In genomic region chr1:182872881-182873280, GRCh38 we compare ENCODE assay signal across 22 cellular contexts. TPM values are rescaled to one million over a fixed set of nuclear protein-coding genes. Genes with fewer than 3 reads are reported as not detected.
DNase-seq lines count a peak whose midpoint lies in the region; ATAC-seq, FAIRE-seq and TF ChIP-seq lines count a peak whose summit lies in the region.
"Had no signal": no experiment of that assay in that cellular context is flagged by ENCODE, and none has a peak within 500 bp of the region (broad histone marks: within the 10 kb centered on the region; RNA-seq: fewer than 3 reads in every experiment).

No MANE protein-coding gene starts in this region.

- H3K36me3 Mint-ChIP-seq in activated CD4-positive, alpha-beta memory T cell treated with anti-CD3 and anti-CD28 coated beads for 36 hours: peaks cover 80% of the 10 kb centered on the region
- peaks cover 91% of the 10 kb centered on the region for H3K36me3 Mint-ChIP-seq in activated CD4-positive, alpha-beta memory T cell treated with anti-CD3 and anti-CD28 coated beads, Interleukin-2, amount 10 ng/mL, durations not matched to agents 7 days and 5 days (ENCODE audit: low read depth)
- peaks cover 37% of the 10 kb centered on the region for H3K36me3 Mint-ChIP-seq in natural killer cell
- peaks cover 56% of the 10 kb centered on the region for H3K36me3 Mint-ChIP-seq in natural killer cell treated with Interleukin-12 subunit alpha and Interleukin-12 subunit beta and Interleukin-15 and Interleukin-18, amount 100 ng/mL, for 72 hours
- H3K36me3 Mint-ChIP-seq in effector memory CD8-positive, alpha-beta T cell (ENCODE audit: insufficient read depth): peaks cover 97% of the 10 kb centered on the region

- no peak for TF ChIP-seq CTCF in natural killer cell (IDR thresholded peaks at IDR 0.05)

- DNase-seq in activated CD4-positive, alpha-beta memory T cell treated with anti-CD3 and anti-CD28 coated beads for 36 hours: no peak
- DNase-seq in activated CD4-positive, alpha-beta memory T cell treated with anti-CD3 and anti-CD28 coated beads, Interleukin-2, amount 10 ng/mL, durations not matched to agents 7 days and 5 days: no peak
- DNase-seq in natural killer cell (no peak), NCI-H1694 treated with DMSO at 0.1 percent for 48 hours (lab: John Stamatoyannopoulos, UW) (no peak), urothelium cell line (ENCODE audit: low spot score) (no peak), LoVo (ENCODE audit: low spot score) (no peak)
- no peak for DNase-seq in natural killer cell treated with Interleukin-12 subunit alpha and Interleukin-12 subunit beta and Interleukin-15 and Interleukin-18, amount 100 ng/mL, for 72 hours (ENCODE audit: low spot score)
- DNase-seq in effector memory CD8-positive, alpha-beta T cell: no peak
- DNase-seq: Caco-2, DMS153, GDM1, Karpas-422, MM.1S, NCI-H1092 treated with DMSO at 0.1 percent for 48 hours, NCI-H146, NCI-H2081, NCI-H2171 treated with DMSO at 0.1 percent for 48 hours, NCI-H446, NCI-H526 treated with DMSO at 0.1 percent for 48 hours, Peyer's patch had no signal

- peak overlapping the region; percentile 69 for H3K27ac Mint-ChIP-seq in activated CD4-positive, alpha-beta memory T cell treated with anti-CD3 and anti-CD28 coated beads for 36 hours
- no peak overlapping the region for H3K27ac Mint-ChIP-seq in activated CD4-positive, alpha-beta memory T cell treated with anti-CD3 and anti-CD28 coated beads, Interleukin-2, amount 10 ng/mL, durations not matched to agents 7 days and 5 days
- H3K27ac Mint-ChIP-seq in natural killer cell: peak overlapping the region; percentile 7 to 30
- no peak overlapping the region for H3K27ac Mint-ChIP-seq in natural killer cell treated with Interleukin-12 subunit alpha and Interleukin-12 subunit beta and Interleukin-15 and Interleukin-18, amount 100 ng/mL, for 72 hours
- H3K27ac Mint-ChIP-seq in effector memory CD8-positive, alpha-beta T cell: peak overlapping the region; percentile 0 to 10

- POLR2A ChIA-PET in activated CD4-positive, alpha-beta memory T cell treated with anti-CD3 and anti-CD28 coated beads for 36 hours (lab: Charles Lee): interaction anchor here (1.1 kb wide), 1 partner anchor 33 kb away, joined by 3 read pairs; no protein-coding TSS in a partner anchor
- POLR2A ChIA-PET in activated CD4-positive, alpha-beta memory T cell treated with anti-CD3 and anti-CD28 coated beads, Interleukin-2, amount 10 ng/mL, durations not matched to agents 7 days and 5 days (lab: Charles Lee): interaction anchor here (1.1 to 1.6 kb wide), 2 partner anchors 17 to 33 kb away, joined by 3 to 4 read pairs; no protein-coding TSS in a partner anchor

- no peaks in the 10 kb centered on the region for H3K27me3 Mint-ChIP-seq in activated CD4-positive, alpha-beta memory T cell treated with anti-CD3 and anti-CD28 coated beads for 36 hours
- H3K27me3 Mint-ChIP-seq in activated CD4-positive, alpha-beta memory T cell treated with anti-CD3 and anti-CD28 coated beads, Interleukin-2, amount 10 ng/mL, durations not matched to agents 7 days and 5 days: no peaks in the 10 kb centered on the region
- no peaks in the 10 kb centered on the region for H3K27me3 Mint-ChIP-seq in natural killer cell (ENCODE audit: low read depth in 2 of 2)
- H3K27me3 Mint-ChIP-seq in natural killer cell treated with Interleukin-12 subunit alpha and Interleukin-12 subunit beta and Interleukin-15 and Interleukin-18, amount 100 ng/mL, for 72 hours: no peaks in the 10 kb centered on the region
- no peaks in the 10 kb centered on the region for H3K27me3 Mint-ChIP-seq in effector memory CD8-positive, alpha-beta T cell
- H3K27me3 Mint-ChIP-seq: IgD-negative memory B cell had no signal

- ATAC-seq in natural killer cell: no peak
- ATAC-seq in natural killer cell treated with Interleukin-12 subunit alpha and Interleukin-12 subunit beta and Interleukin-15 and Interleukin-18, amount 100 ng/mL, for 72 hours: no peak
- no peak for ATAC-seq in effector memory CD8-positive, alpha-beta T cell (replicated peaks)

- CTCF ChIA-PET in activated CD4-positive, alpha-beta memory T cell treated with anti-CD3 and anti-CD28 coated beads for 36 hours (lab: Charles Lee): no interaction called here
- CTCF ChIA-PET in activated CD4-positive, alpha-beta memory T cell treated with anti-CD3 and anti-CD28 coated beads, Interleukin-2, amount 10 ng/mL, durations not matched to agents 7 days and 5 days (lab: Charles Lee): no interaction called here

- no peaks in the 10 kb centered on the region for H3K9me3 Mint-ChIP-seq in activated CD4-positive, alpha-beta memory T cell treated with anti-CD3 and anti-CD28 coated beads for 36 hours
- no peaks in the 10 kb centered on the region for H3K9me3 Mint-ChIP-seq in activated CD4-positive, alpha-beta memory T cell treated with anti-CD3 and anti-CD28 coated beads, Interleukin-2, amount 10 ng/mL, durations not matched to agents 7 days and 5 days
- no peaks in the 10 kb centered on the region for H3K9me3 Mint-ChIP-seq in natural killer cell
- no peaks in the 10 kb centered on the region for H3K9me3 Mint-ChIP-seq in natural killer cell treated with Interleukin-12 subunit alpha and Interleukin-12 subunit beta and Interleukin-15 and Interleukin-18, amount 100 ng/mL, for 72 hours
- no peaks in the 10 kb centered on the region for H3K9me3 Mint-ChIP-seq in effector memory CD8-positive, alpha-beta T cell
- H3K9me3 Mint-ChIP-seq: CD14-positive monocyte, IgD-negative memory B cell had no signal

- no peak overlapping the region for H3K4me3 Mint-ChIP-seq in activated CD4-positive, alpha-beta memory T cell treated with anti-CD3 and anti-CD28 coated beads for 36 hours
- no peak overlapping the region for H3K4me3 Mint-ChIP-seq in activated CD4-positive, alpha-beta memory T cell treated with anti-CD3 and anti-CD28 coated beads, Interleukin-2, amount 10 ng/mL, durations not matched to agents 7 days and 5 days
- H3K4me3 Mint-ChIP-seq in natural killer cell: no peak overlapping the region
- no peak overlapping the region for H3K4me3 Mint-ChIP-seq in natural killer cell treated with Interleukin-12 subunit alpha and Interleukin-12 subunit beta and Interleukin-15 and Interleukin-18, amount 100 ng/mL, for 72 hours
- H3K4me3 Mint-ChIP-seq in effector memory CD8-positive, alpha-beta T cell: no peak overlapping the region
- H3K4me3 Mint-ChIP-seq: CD14-positive monocyte had no signal

- intact Hi-C loops in activated CD4-positive, alpha-beta memory T cell treated with anti-CD3 and anti-CD28 coated beads for 36 hours (cut with micrococcal nuclease): no loop called here
- intact Hi-C loops in natural killer cell (cut with micrococcal nuclease): no loop called here

- H3K4me1 Mint-ChIP-seq in activated CD4-positive, alpha-beta memory T cell treated with anti-CD3 and anti-CD28 coated beads for 36 hours (ENCODE audit: low read depth): peaks cover 32% of the 10 kb centered on the region
- H3K4me1 Mint-ChIP-seq in activated CD4-positive, alpha-beta memory T cell treated with anti-CD3 and anti-CD28 coated beads, Interleukin-2, amount 10 ng/mL, durations not matched to agents 7 days and 5 days: peaks cover 13% of the 10 kb centered on the region
- peaks cover 0 to 3% of the 10 kb centered on the region in 2 donors for H3K4me1 Mint-ChIP-seq in natural killer cell
- peaks cover 0 to 15% of the 10 kb centered on the region in 2 donors for H3K4me1 Mint-ChIP-seq in natural killer cell treated with Interleukin-12 subunit alpha and Interleukin-12 subunit beta and Interleukin-15 and Interleukin-18, amount 100 ng/mL, for 72 hours (ENCODE audit: low read depth in 2 of 2)
- H3K4me1 Mint-ChIP-seq in effector memory CD8-positive, alpha-beta T cell (ENCODE audit: low read depth in 2 of 2): peaks cover 3 to 9% of the 10 kb centered on the region in 2 donors
- H3K4me1 Mint-ChIP-seq: CD14-positive monocyte, IgD-negative memory B cell had no signal

- FAIRE-seq in urothelium cell line (lab: Jason Lieb, UNC): no peak

RNA-seq across cellular contexts. Expression of gene DHX9, which starts 33.7 kb away (rescaled TPM):
- total RNA-seq in activated CD4-positive, alpha-beta memory T cell treated with anti-CD3 and anti-CD28 coated beads for 36 hours: 100 to 1,000 TPM; 212 to 215 TPM
- total RNA-seq in activated CD4-positive, alpha-beta memory T cell treated with anti-CD3 and anti-CD28 coated beads, Interleukin-2, amount 10 ng/mL, durations not matched to agents 7 days and 5 days: 100 to 1,000 TPM; 163 to 171 TPM
- 100 to 1,000 TPM; 208 to 226 (median 226) TPM for total RNA-seq in natural killer cell
- total RNA-seq in natural killer cell treated with Interleukin-12 subunit alpha and Interleukin-12 subunit beta and Interleukin-15 and Interleukin-18, amount 100 ng/mL, for 72 hours: 100 to 1,000 TPM; 217 to 247 TPM

Comparison
In these comparisons a context has a peak if more than half of its experiments do, and no peak if none do; other contexts are left out.
1. H3K27ac Mint-ChIP-seq: peak in activated CD4-positive, alpha-beta memory T cell treated with anti-CD3 and anti-CD28 coated beads for 36 hours (single experiment), natural killer cell (2 of 2) and effector memory CD8-positive, alpha-beta T cell (2 of 2); none in activated CD4-positive, alpha-beta memory T cell treated with anti-CD3 and anti-CD28 coated beads, Interleukin-2, amount 10 ng/mL, durations not matched to agents 7 days and 5 days (single experiment) and natural killer cell treated with Interleukin-12 subunit alpha and Interleukin-12 subunit beta and Interleukin-15 and Interleukin-18, amount 100 ng/mL, for 72 hours (0 of 2).